In the genomic region with DNA sequence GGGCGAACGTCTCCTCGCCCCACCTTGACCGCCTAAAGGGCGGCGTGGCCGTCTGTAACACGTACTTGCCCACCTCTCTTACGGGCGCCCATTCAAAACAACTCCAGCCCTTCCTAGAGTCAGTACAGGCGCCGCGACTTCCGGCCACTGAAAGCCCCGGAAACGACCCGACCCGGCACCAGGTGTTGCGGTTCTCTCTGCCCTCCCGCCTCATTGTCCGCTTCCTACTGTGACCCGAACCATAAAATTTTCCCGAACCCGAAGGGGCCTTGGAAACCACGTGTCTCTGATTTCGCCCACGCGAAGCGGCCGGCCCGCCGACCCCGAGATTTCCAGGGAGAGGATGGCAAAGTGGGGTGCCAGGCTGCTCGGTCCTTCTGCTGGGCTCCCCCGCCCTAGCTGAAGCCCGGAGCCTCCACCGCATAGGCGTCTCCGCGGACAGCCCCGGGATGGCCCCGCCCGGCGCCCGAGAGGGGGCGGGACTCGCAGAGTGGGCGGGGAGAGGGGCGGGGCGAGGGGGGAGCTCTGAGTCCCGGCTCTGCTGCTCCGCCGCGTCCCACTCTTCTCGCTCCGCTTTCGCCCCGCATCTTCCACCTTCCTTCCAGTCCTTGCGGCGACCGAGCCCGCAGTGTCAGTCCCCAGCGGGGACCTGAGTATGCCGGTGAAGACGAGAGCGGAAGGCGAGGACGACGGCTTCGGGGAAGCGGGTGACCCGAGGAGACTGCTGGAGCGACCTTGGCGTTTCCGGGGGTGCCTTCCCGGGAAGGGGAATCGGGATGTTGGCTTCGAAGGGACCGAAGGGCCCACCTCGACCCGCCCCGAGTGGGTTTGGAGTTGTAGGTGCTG, we compare ENCODE assay signal across 8 cellular contexts. TPM values are rescaled to one million over a fixed set of nuclear protein-coding genes. Genes with fewer than 3 reads are reported as not detected.
DNase-seq lines count a peak whose midpoint lies in the region; ATAC-seq and TF ChIP-seq lines count a peak whose summit lies in the region.

No MANE protein-coding gene starts in this region.

- DNase-seq in CD1c-positive myeloid dendritic cell (ENCODE audit: extremely low spot score), result peak; percentile 92
- DNase-seq in HK-2 (ENCODE audit: unreplicated experiment), result peak; percentile 88
- DNase-seq in NCI-H82 (lab: John Stamatoyannopoulos, UW), result peak; percentile 94
- DNase-seq in activated CD8-positive, alpha-beta T cell treated with anti-CD3 and anti-CD28 coated beads for 36 hours, result peak; percentile 89
- DNase-seq in lower lobe of right lung, result peak; percentile 86
- peak; percentile 66 to 78 (median 68) for DNase-seq in stimulated activated CD4-positive, alpha-beta T cell treated with anti-CD3 and anti-CD28 coated beads, TNF-alpha, amount 100 ng/mL, for 1 hour (ENCODE audit: low read depth in 3 of 3, low spot score in 1 of 3)

- H3K36me3 ChIP-seq in ectodermal cell (ENCODE audit: control insufficient read depth, insufficient read depth, low read length), result no peaks in the 10 kb centered on the region
- H3K36me3 ChIP-seq in lower lobe of right lung, result peaks cover 18% of the 10 kb centered on the region

- POLR2A ChIA-PET in activated CD8-positive, alpha-beta T cell treated with anti-CD3 and anti-CD28 coated beads for 36 hours (lab: Charles Lee), result interaction anchor here (0.6 to 1.5 kb wide), 4 partner anchors 9 to 101 kb away, joined by 3 to 4 read pairs (median 3); no protein-coding TSS in a partner anchor

- H3K9me3 ChIP-seq in ectodermal cell (ENCODE audit: control insufficient read depth, low read length) (no peaks in the 10 kb centered on the region), lower lobe of right lung (no peaks in the 10 kb centered on the region)

- peaks cover 11% of the 10 kb centered on the region for H3K27me3 ChIP-seq in ectodermal cell (ENCODE audit: control insufficient read depth, insufficient read depth, low read length, poor library complexity, severe bottlenecking)
- H3K27me3 ChIP-seq in lower lobe of right lung (ENCODE audit: low read depth), result no peaks in the 10 kb centered on the region

- TF ChIP-seq CTCF in activated CD8-positive, alpha-beta T cell treated with anti-CD3 and anti-CD28 coated beads for 36 hours (IDR thresholded peaks at IDR 0.05), result no peak
- TF ChIP-seq CTCF in lower lobe of right lung (IDR thresholded peaks at IDR 0.05), result peak; percentile 7

- H3K27ac Mint-ChIP-seq in activated CD8-positive, alpha-beta T cell treated with anti-CD3 and anti-CD28 coated beads for 36 hours, result peak overlapping the region; percentile 94

- H3K4me3 ChIP-seq in ectodermal cell (ENCODE audit: insufficient read depth, low read depth, low read length), result peak overlapping the region; percentile 95
- peak overlapping the region; percentile 98 for H3K4me3 ChIP-seq in lower lobe of right lung

- H3K4me1 ChIP-seq in ectodermal cell (ENCODE audit: control insufficient read depth, insufficient read depth, low read length) (no peaks in the 10 kb centered on the region), lower lobe of right lung (peaks cover 35% of the 10 kb centered on the region)

- peaks cover 29% of the 10 kb centered on the region for H3K4me1 Mint-ChIP-seq in activated CD8-positive, alpha-beta T cell treated with anti-CD3 and anti-CD28 coated beads for 36 hours (ENCODE audit: low read depth)

- 1% methylated on average over 82 of the region's 82 CpGs for WGBS in ectodermal cell, 2 experiments

- CTCF ChIA-PET in activated CD8-positive, alpha-beta T cell treated with anti-CD3 and anti-CD28 coated beads for 36 hours (lab: Charles Lee), result interaction anchor here (1.0 to 5.2 kb wide), 9 partner anchors 8 to 213 kb away, joined by 3 to 40 read pairs (median 5); no protein-coding TSS in a partner anchor

- intact Hi-C loops in activated CD8-positive, alpha-beta T cell treated with anti-CD3 and anti-CD28 coated beads for 36 hours (cut with micrococcal nuclease), result no loop called here
- intact Hi-C loops in lower lobe of right lung (cut with DNase I), result no loop called here

- H3K36me3 Mint-ChIP-seq in activated CD8-positive, alpha-beta T cell treated with anti-CD3 and anti-CD28 coated beads for 36 hours (ENCODE audit: low read depth), result peaks cover 7% of the 10 kb centered on the region

- peak overlapping the region; percentile 38 for H3K27ac ChIP-seq in ectodermal cell (ENCODE audit: insufficient read depth, low read depth, low read length, poor library complexity, severe bottlenecking)
- peak overlapping the region; percentile 97 for H3K27ac ChIP-seq in lower lobe of right lung

- no peaks in the 10 kb centered on the region for H3K9me3 Mint-ChIP-seq in activated CD8-positive, alpha-beta T cell treated with anti-CD3 and anti-CD28 coated beads for 36 hours

- H3K4me3 Mint-ChIP-seq in activated CD8-positive, alpha-beta T cell treated with anti-CD3 and anti-CD28 coated beads for 36 hours, result peak overlapping the region; percentile 92

- no peaks in the 10 kb centered on the region for H3K27me3 Mint-ChIP-seq in activated CD8-positive, alpha-beta T cell treated with anti-CD3 and anti-CD28 coated beads for 36 hours

- ATAC-seq in GM19455 (IDR thresholded peaks at IDR 0.05; ENCODE audit: unreplicated experiment) (peak; percentile 68), lower lobe of right lung (peak; percentile 94)
- ATAC-seq in activated CD8-positive, alpha-beta T cell treated with anti-CD3 and anti-CD28 coated beads for 36 hours, result peak; percentile 85

RNA-seq across cellular contexts. Expression of a gene that starts 0.7 kb away (rescaled TPM):
- 10 to 100 TPM; 40.8 to 49.5 TPM for total RNA-seq in activated CD8-positive, alpha-beta T cell treated with anti-CD3 and anti-CD28 coated beads for 36 hours
- 48.7 TPM for polyA plus RNA-seq in ectodermal cell (2013, experiment 1 of 4)
- 48.7 TPM for polyA plus RNA-seq in ectodermal cell (2013, experiment 2 of 4)
- 35.3 TPM for polyA plus RNA-seq in ectodermal cell (2013, experiment 3 of 4)
- polyA plus RNA-seq in ectodermal cell (2013, experiment 4 of 4), result 41.3 TPM
- 30.6 TPM for total RNA-seq in lower lobe of right lung

RNA-seq across cellular contexts. Expression of a gene that starts 21.0 kb away (rescaled TPM):
- total RNA-seq in activated CD8-positive, alpha-beta T cell treated with anti-CD3 and anti-CD28 coated beads for 36 hours, result not detected
- polyA plus RNA-seq in ectodermal cell (2013, experiment 1 of 4), result not detected
- polyA plus RNA-seq in ectodermal cell (2013, experiment 2 of 4), result not detected
- not detected for polyA plus RNA-seq in ectodermal cell (2013, experiment 3 of 4)
- polyA plus RNA-seq in ectodermal cell (2013, experiment 4 of 4), result not detected
- 83.4 TPM for total RNA-seq in lower lobe of right lung

RNA-seq across cellular contexts. Expression of a gene that starts 31.9 kb away (rescaled TPM):
- total RNA-seq in activated CD8-positive, alpha-beta T cell treated with anti-CD3 and anti-CD28 coated beads for 36 hours, result 100 to 1,000 TPM; 127 to 132 TPM
- 93.9 TPM for polyA plus RNA-seq in ectodermal cell (2013, experiment 1 of 4)
- polyA plus RNA-seq in ectodermal cell (2013, experiment 2 of 4), result 86.0 TPM
- polyA plus RNA-seq in ectodermal cell (2013, experiment 3 of 4), result 114 TPM
- 123 TPM for polyA plus RNA-seq in ectodermal cell (2013, experiment 4 of 4)
- total RNA-seq in lower lobe of right lung, result 47.9 TPM

Comparison
In these comparisons a context has a peak if more than half of its experiments do, and no peak if none do; other contexts are left out.
1. Peak in every context shown above with its lines: DNase-seq, ATAC-seq, H3K4me3 ChIP-seq and H3K27ac ChIP-seq.
2. RNA of a gene that starts 21.0 kb away (total RNA-seq): 83.4 TPM in lower lobe of right lung (single experiment); not detected in activated CD8-positive, alpha-beta T cell treated with anti-CD3 and anti-CD28 coated beads for 36 hours; every median in the first group is over 10 times any median in the second.